1 cellular context compared by ENCODE assay signal in the genomic region with DNA sequence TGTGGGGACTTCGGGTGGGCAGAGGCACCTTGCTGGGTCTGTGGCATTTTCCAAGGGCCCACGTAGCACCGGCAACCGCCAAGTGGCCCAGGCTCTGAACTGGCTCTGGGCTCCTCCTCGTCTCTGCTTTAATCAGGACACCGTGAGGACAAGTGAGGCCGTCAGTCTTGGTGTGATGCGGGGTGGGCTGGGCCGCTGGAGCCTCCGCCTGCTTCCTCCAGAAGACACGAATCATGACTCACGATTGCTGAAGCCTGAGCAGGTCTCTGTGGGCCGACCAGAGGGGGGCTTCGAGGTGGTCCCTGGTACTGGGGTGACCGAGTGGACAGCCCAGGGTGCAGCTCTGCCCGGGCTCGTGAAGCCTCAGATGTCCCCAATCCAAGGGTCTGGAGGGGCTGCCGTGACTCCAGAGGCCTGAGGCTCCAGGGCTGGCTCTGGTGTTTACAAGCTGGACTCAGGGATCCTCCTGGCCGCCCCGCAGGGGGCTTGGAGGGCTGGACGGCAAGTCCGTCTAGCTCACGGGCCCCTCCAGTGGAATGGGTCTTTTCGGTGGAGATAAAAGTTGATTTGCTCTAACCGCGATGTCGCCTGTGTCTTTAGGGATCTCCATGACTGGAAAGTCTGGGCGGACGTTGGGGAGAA.
TF ChIP-seq lines count a peak whose summit lies in the region.

No MANE protein-coding gene starts in this region.

TF ChIP-seq in K562, 482 proteins besides CTCF, POLR2A, EP300 and RAD21:
- TF ChIP-seq ZBTB49 (CRISPR knock-in tag; IDR thresholded peaks at IDR 0.05; ENCODE audit: borderline replicate concordance), result no peak
- TF ChIP-seq RBM22 (IDR thresholded peaks at IDR 0.05; ENCODE audit: low read depth, low read length, poor library complexity, severe bottlenecking), result peak; percentile 12
- no peak for TF ChIP-seq CBFB (CRISPR knock-in tag; IDR thresholded peaks at IDR 0.05)
- no peak for TF ChIP-seq TAF9B (IDR thresholded peaks at IDR 0.05; ENCODE audit: partially characterized antibody)
- TF ChIP-seq SREBF2 (CRISPR knock-in tag; IDR thresholded peaks at IDR 0.05), result no peak
- TF ChIP-seq POLR2G (IDR thresholded peaks at IDR 0.05; ENCODE audit: low read depth, low read length), result 0 out of 2 replicates have a peak, but pooled peaks have one; percentile 15
- peak; percentile 75 for TF ChIP-seq ZBTB33 (CRISPR knock-in tag; IDR thresholded peaks at IDR 0.05)
- TF ChIP-seq YY1 (IDR thresholded peaks at IDR 0.05; ENCODE audit: borderline replicate concordance in 1 of 3, control insufficient read depth in 1 of 3, extremely low read depth in 1 of 3, insufficient read depth in 3 of 3, insufficient read length in 1 of 3, insufficient replicate concordance in 2 of 3, low read depth in 1 of 3, low read length in 2 of 3), result no peak
- TF ChIP-seq, protein P1, sequence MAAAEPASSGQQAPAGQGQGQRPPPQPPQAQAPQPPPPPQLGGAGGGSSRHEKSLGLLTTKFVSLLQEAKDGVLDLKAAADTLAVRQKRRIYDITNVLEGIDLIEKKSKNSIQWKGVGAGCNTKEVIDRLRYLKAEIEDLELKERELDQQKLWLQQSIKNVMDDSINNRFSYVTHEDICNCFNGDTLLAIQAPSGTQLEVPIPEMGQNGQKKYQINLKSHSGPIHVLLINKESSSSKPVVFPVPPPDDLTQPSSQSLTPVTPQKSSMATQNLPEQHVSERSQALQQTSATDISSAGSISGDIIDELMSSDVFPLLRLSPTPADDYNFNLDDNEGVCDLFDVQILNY (CRISPR knock-in tag; IDR thresholded peaks at IDR 0.05), result no peak
- no peak for TF ChIP-seq NRF1 (conservative IDR thresholded peaks at IDR 0.05 in 1 of 2, IDR thresholded peaks at IDR 0.05 in 1 of 2)
- TF ChIP-seq TCF7 (IDR thresholded peaks at IDR 0.05; ENCODE audit: borderline replicate concordance), result no peak
- no peak for TF ChIP-seq GTF2A2 (tag; IDR thresholded peaks at IDR 0.05)
